In genomic region chr1:206504363-206504713, GRCh38 we compare ENCODE assay signal across 3 cellular contexts.
TF ChIP-seq lines count a peak whose summit lies in the region.

No MANE protein-coding gene starts in this region.

TF ChIP-seq in SK-N-SH, 30 proteins besides CTCF, POLR2A, EP300 and RAD21:
- TF ChIP-seq NRF1 (IDR thresholded peaks at IDR 0.05; ENCODE audit: low read depth, low read length) (no peak), MXI1 (IDR thresholded peaks at IDR 0.05; ENCODE audit: low read depth, low read length) (no peak), POLR2AphosphoS5 (IDR thresholded peaks at IDR 0.05; ENCODE audit: low read depth, low read length) (no peak), USF2 (IDR thresholded peaks at IDR 0.05; ENCODE audit: borderline replicate concordance, low read depth, low read length) (no peak), ELF1 (IDR thresholded peaks at IDR 0.05) (0 out of 2 replicates have a peak, but pooled peaks have one; percentile 1)
- TF ChIP-seq, protein P1, sequence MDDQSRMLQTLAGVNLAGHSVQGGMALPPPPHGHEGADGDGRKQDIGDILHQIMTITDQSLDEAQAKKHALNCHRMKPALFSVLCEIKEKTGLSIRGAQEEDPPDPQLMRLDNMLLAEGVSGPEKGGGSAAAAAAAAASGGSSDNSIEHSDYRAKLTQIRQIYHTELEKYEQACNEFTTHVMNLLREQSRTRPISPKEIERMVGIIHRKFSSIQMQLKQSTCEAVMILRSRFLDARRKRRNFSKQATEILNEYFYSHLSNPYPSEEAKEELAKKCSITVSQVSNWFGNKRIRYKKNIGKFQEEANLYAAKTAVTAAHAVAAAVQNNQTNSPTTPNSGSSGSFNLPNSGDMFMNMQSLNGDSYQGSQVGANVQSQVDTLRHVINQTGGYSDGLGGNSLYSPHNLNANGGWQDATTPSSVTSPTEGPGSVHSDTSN (IDR thresholded peaks at IDR 0.05): peak; percentile 48; the same call in 1 of the 2 replicates

TF ChIP-seq in SK-N-SH treated with all-trans-retinoic acid at 6 μM for 48 hours, 23 proteins besides CTCF, POLR2A, EP300 and RAD21:
- TF ChIP-seq ZNF565 (CRISPR knock-in tag; conservative IDR thresholded peaks at IDR 0.05; ENCODE audit: low read depth) (no peak), PATZ1 (CRISPR knock-in tag; IDR thresholded peaks at IDR 0.05; ENCODE audit: borderline replicate concordance) (no peak), CSDC2 (CRISPR knock-in tag; IDR thresholded peaks at IDR 0.05) (no peak), POU6F1 (CRISPR knock-in tag; IDR thresholded peaks at IDR 0.05; ENCODE audit: borderline replicate concordance, low read depth) (no peak), GLIS3 (CRISPR knock-in tag; IDR thresholded peaks at IDR 0.05) (no peak)
- TF ChIP-seq, protein P2, sequence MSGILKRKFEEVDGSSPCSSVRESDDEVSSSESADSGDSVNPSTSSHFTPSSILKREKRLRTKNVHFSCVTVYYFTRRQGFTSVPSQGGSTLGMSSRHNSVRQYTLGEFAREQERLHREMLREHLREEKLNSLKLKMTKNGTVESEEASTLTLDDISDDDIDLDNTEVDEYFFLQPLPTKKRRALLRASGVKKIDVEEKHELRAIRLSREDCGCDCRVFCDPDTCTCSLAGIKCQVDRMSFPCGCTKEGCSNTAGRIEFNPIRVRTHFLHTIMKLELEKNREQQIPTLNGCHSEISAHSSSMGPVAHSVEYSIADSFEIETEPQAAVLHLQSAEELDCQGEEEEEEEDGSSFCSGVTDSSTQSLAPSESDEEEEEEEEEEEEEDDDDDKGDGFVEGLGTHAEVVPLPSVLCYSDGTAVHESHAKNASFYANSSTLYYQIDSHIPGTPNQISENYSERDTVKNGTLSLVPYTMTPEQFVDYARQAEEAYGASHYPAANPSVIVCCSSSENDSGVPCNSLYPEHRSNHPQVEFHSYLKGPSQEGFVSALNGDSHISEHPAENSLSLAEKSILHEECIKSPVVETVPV (CRISPR knock-in tag; IDR thresholded peaks at IDR 0.05): no peak
- TF ChIP-seq, protein P3, sequence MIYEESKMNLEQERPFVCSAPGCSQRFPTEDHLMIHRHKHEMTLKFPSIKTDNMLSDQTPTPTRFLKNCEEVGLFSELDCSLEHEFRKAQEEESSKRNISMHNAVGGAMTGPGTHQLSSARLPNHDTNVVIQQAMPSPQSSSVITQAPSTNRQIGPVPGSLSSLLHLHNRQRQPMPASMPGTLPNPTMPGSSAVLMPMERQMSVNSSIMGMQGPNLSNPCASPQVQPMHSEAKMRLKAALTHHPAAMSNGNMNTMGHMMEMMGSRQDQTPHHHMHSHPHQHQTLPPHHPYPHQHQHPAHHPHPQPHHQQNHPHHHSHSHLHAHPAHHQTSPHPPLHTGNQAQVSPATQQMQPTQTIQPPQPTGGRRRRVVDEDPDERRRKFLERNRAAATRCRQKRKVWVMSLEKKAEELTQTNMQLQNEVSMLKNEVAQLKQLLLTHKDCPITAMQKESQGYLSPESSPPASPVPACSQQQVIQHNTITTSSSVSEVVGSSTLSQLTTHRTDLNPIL (CRISPR knock-in tag; IDR thresholded peaks at IDR 0.05; ENCODE audit: low read depth): no peak

TF ChIP-seq in GM12878, 131 proteins besides CTCF, POLR2A, EP300 and RAD21:
- TF ChIP-seq ETV6 (conservative IDR thresholded peaks at IDR 0.05 in 1 of 2, IDR thresholded peaks at IDR 0.05 in 1 of 2; ENCODE audit: borderline replicate concordance in 1 of 2, low read depth in 1 of 2): no peak
- TF ChIP-seq ZNF274 (IDR thresholded peaks at IDR 0.05; ENCODE audit: insufficient read depth, insufficient read length): no peak
- TF ChIP-seq SKIL (IDR thresholded peaks at IDR 0.05; ENCODE audit: low read depth, poor library complexity, severe bottlenecking): no peak
- TF ChIP-seq IKZF2 (IDR thresholded peaks at IDR 0.05): peak; percentile 78 to 88; a peak in 3 of 4 replicates
- TF ChIP-seq NR2C2 (IDR thresholded peaks at IDR 0.05; ENCODE audit: borderline replicate concordance, control insufficient read depth, insufficient read length, low read depth): no peak
- 0 out of 2 replicates have a peak, but pooled peaks have one; percentile 6 for TF ChIP-seq ATF7 (IDR thresholded peaks at IDR 0.05; ENCODE audit: low read depth)
- TF ChIP-seq TCF7 (IDR thresholded peaks at IDR 0.05; ENCODE audit: borderline replicate concordance): 0 out of 2 replicates have a peak, but pooled peaks have one; percentile 6
- no peak for TF ChIP-seq MEF2A (IDR thresholded peaks at IDR 0.05; ENCODE audit: insufficient read depth, low read depth, low read length)
- TF ChIP-seq SMAD1 (IDR thresholded peaks at IDR 0.05; ENCODE audit: low read depth, partially characterized antibody): peak; percentile 11
- no peak for TF ChIP-seq MEF2B (IDR thresholded peaks at IDR 0.05; ENCODE audit: partially characterized antibody, poor library complexity, severe bottlenecking)
- TF ChIP-seq MYB (IDR thresholded peaks at IDR 0.05; ENCODE audit: borderline replicate concordance, low read depth, low read length): no peak
- TF ChIP-seq ZNF622 (IDR thresholded peaks at IDR 0.05): no peak
- TF ChIP-seq RFX5 (IDR thresholded peaks at IDR 0.05; ENCODE audit: low read depth, low read length): no peak
- 0 out of 2 replicates have a peak, but pooled peaks have one; percentile 4 for TF ChIP-seq BMI1 (IDR thresholded peaks at IDR 0.05; ENCODE audit: borderline replicate concordance)
- TF ChIP-seq ASH2L (IDR thresholded peaks at IDR 0.05; ENCODE audit: borderline replicate concordance, low read depth): no peak
- TF ChIP-seq PML (IDR thresholded peaks at IDR 0.05; ENCODE audit: low read length): no peak; the same call in 1 of the 2 replicates
- TF ChIP-seq IRF4 (IDR thresholded peaks at IDR 0.05; ENCODE audit: low read depth, low read length): peak; percentile 28; the same call in 1 of the 2 replicates
- TF ChIP-seq ELK1 (IDR thresholded peaks at IDR 0.05; ENCODE audit: low read depth, low read length): no peak
- TF ChIP-seq IKZF1 (conservative IDR thresholded peaks at IDR 0.05): peak; percentile 67
- TF ChIP-seq KDM1A (IDR thresholded peaks at IDR 0.05; ENCODE audit: borderline replicate concordance): no peak
- peak; percentile 55; the same call in 1 of the 2 replicates for TF ChIP-seq NBN (IDR thresholded peaks at IDR 0.05)
- TF ChIP-seq, protein P4, sequence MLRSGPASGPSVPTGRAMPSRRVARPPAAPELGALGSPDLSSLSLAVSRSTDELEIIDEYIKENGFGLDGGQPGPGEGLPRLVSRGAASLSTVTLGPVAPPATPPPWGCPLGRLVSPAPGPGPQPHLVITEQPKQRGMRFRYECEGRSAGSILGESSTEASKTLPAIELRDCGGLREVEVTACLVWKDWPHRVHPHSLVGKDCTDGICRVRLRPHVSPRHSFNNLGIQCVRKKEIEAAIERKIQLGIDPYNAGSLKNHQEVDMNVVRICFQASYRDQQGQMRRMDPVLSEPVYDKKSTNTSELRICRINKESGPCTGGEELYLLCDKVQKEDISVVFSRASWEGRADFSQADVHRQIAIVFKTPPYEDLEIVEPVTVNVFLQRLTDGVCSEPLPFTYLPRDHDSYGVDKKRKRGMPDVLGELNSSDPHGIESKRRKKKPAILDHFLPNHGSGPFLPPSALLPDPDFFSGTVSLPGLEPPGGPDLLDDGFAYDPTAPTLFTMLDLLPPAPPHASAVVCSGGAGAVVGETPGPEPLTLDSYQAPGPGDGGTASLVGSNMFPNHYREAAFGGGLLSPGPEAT (IDR thresholded peaks at IDR 0.05; ENCODE audit: low read depth): peak; percentile 12
- TF ChIP-seq SMARCA5 (IDR thresholded peaks at IDR 0.05): peak; percentile 53; the same call in 1 of the 2 replicates
- TF ChIP-seq RELA (IDR thresholded peaks at IDR 0.05; ENCODE audit: borderline replicate concordance, partially characterized antibody): no peak
- no peak for TF ChIP-seq TCF12 (IDR thresholded peaks at IDR 0.05; ENCODE audit: low read depth, low read length)
- TF ChIP-seq, protein P5, sequence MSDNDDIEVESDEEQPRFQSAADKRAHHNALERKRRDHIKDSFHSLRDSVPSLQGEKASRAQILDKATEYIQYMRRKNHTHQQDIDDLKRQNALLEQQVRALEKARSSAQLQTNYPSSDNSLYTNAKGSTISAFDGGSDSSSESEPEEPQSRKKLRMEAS (IDR thresholded peaks at IDR 0.05; ENCODE audit: low read depth, low read length): no peak
- no peak for TF ChIP-seq NR2F1 (conservative IDR thresholded peaks at IDR 0.05)
